11 cellular contexts compared by ENCODE assay signal in genomic region chrY:12621446-12622081, GRCh38.
A peak's percentile ranks its signal among the peaks of the same experiment; 100 is the strongest.
DNase-seq lines count a peak whose midpoint lies in the region; TF ChIP-seq lines count a peak whose summit lies in the region.
"Had no signal": no experiment of that assay in that cellular context is flagged by ENCODE, and none has a peak within 500 bp of the region (broad histone marks: within the 10 kb centered on the region; RNA-seq: fewer than 3 reads in every experiment).

No MANE protein-coding gene starts in this region.

- H3K36me3 ChIP-seq in WERI-Rb-1 = no peaks in the 10 kb centered on the region

- no peaks in the 10 kb centered on the region for H3K36me3 Mint-ChIP-seq in activated naive CD4-positive, alpha-beta T cell treated with anti-CD3 and anti-CD28 coated beads for 36 hours (ENCODE audit: low read depth)
- H3K36me3 Mint-ChIP-seq: CD4-positive, alpha-beta memory T cell had no signal

- no peak overlapping the region for H3K4me3 Mint-ChIP-seq in activated naive CD4-positive, alpha-beta T cell treated with anti-CD3 and anti-CD28 coated beads for 36 hours
- H3K4me3 Mint-ChIP-seq: CD4-positive, alpha-beta memory T cell had no signal

- H3K27me3 ChIP-seq in WERI-Rb-1 (ENCODE audit: insufficient read depth, low read depth, severe bottlenecking) = no peaks in the 10 kb centered on the region

- intact Hi-C loops in activated naive CD4-positive, alpha-beta T cell treated with anti-CD3 and anti-CD28 coated beads for 36 hours (cut with micrococcal nuclease) = loop anchor here (1.0 kb wide), 1 partner anchor 142 kb away; no protein-coding TSS in a partner anchor

- H3K4me3 ChIP-seq in WERI-Rb-1 (ENCODE audit: low read depth, low read length) = no peak overlapping the region

- no peaks in the 10 kb centered on the region for H3K27me3 Mint-ChIP-seq in activated naive CD4-positive, alpha-beta T cell treated with anti-CD3 and anti-CD28 coated beads for 36 hours (ENCODE audit: low read depth)
- H3K27me3 Mint-ChIP-seq: CD4-positive, alpha-beta memory T cell had no signal

- CTCF ChIA-PET in activated naive CD4-positive, alpha-beta T cell treated with anti-CD3 and anti-CD28 coated beads for 36 hours (lab: Charles Lee) = interaction anchor here (0.7 to 2.4 kb wide), 4 partner anchors 89 to 192 kb away, joined by 3 to 25 read pairs (median 5); no protein-coding TSS in a partner anchor

- DNase-seq in activated naive CD4-positive, alpha-beta T cell treated with anti-CD3 and anti-CD28 coated beads for 36 hours = peak; percentile 8
- no peak for DNase-seq in activated naive CD4-positive, alpha-beta T cell treated with Interleukin-2 at 50 U/mL for 16 hours
- peak; percentile 0 for DNase-seq in NCI-H446 treated with DMSO at 0.1 percent for 48 hours (lab: John Stamatoyannopoulos, UW)
- DNase-seq in fibroblast of peridontal ligament (ENCODE audit: extremely low read depth) = peak; percentile 72
- peak; percentile 10 for DNase-seq in superior temporal gyrus (ENCODE audit: extremely low spot score)
- no peak for DNase-seq in DMS153 (lab: John Stamatoyannopoulos, UW)
- no peak for DNase-seq in ACHN
- DNase-seq in WERI-Rb-1 = no peak
- DNase-seq: CD4-positive, alpha-beta memory T cell; NK-92 treated with Interleukin-12 subunit alpha and Interleukin-12 subunit beta, amount 100 ng/mL, for 24 hours; stimulated activated CD4-positive, alpha-beta T cell treated with anti-CD3 and anti-CD28 coated beads, Interleukin-15, amount 100 ng/mL, for 24 hours had no signal

- H3K9me3 Mint-ChIP-seq in activated naive CD4-positive, alpha-beta T cell treated with anti-CD3 and anti-CD28 coated beads for 36 hours = no peaks in the 10 kb centered on the region
- H3K9me3 Mint-ChIP-seq: CD4-positive, alpha-beta memory T cell had no signal

- no peak overlapping the region for H3K27ac ChIP-seq in WERI-Rb-1

- TF ChIP-seq CTCF in WERI-Rb-1 (IDR thresholded peaks at IDR 0.05; ENCODE audit: low read depth, low read length) = no peak

- in situ Hi-C loops in ACHN (cut with HindIII; ENCODE audit: low pct_ligation_motif_present, low pct_unique_long_range_greater_than_20kb, low sequenced_read_pairs) = no loop called here

- no peak overlapping the region for H3K27ac Mint-ChIP-seq in activated naive CD4-positive, alpha-beta T cell treated with anti-CD3 and anti-CD28 coated beads for 36 hours
- H3K27ac Mint-ChIP-seq: CD4-positive, alpha-beta memory T cell had no signal

- H3K4me1 Mint-ChIP-seq in activated naive CD4-positive, alpha-beta T cell treated with anti-CD3 and anti-CD28 coated beads for 36 hours (ENCODE audit: low read depth) = peaks cover 9% of the 10 kb centered on the region

- H3K9me3 ChIP-seq in WERI-Rb-1 (ENCODE audit: severe bottlenecking) = no peaks in the 10 kb centered on the region

Comparison
In these comparisons a context has a peak if more than half of its experiments do, and no peak if none do; other contexts are left out.
1. DNase-seq: peak in activated naive CD4-positive, alpha-beta T cell treated with anti-CD3 and anti-CD28 coated beads for 36 hours (single experiment), NCI-H446 treated with DMSO at 0.1 percent for 48 hours (single experiment), fibroblast of peridontal ligament (single experiment) and superior temporal gyrus (single experiment); none in activated naive CD4-positive, alpha-beta T cell treated with Interleukin-2 at 50 U/mL for 16 hours (single experiment), DMS153 (single experiment), ACHN (single experiment) and WERI-Rb-1 (single experiment).